2 cellular contexts compared by ENCODE assay signal in the genomic region with DNA sequence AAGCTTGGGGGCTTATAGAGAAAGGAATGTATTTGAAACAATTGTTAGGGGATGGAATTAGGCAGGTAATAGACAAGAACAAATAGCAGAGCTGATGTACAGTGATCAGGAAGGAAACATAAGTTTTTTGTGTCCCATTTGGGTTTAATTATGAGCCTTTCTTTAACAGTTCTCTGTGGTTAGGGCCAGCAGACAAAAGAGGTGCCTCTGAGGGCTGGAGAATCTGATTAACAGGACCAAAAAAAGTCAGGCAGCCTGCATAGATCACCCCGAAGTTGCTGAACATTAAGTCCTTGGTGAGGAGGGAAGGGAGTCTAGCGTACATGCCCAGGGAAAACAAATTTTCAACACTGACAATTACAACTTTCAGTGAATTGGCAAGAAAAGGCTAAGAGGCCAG.
TF ChIP-seq lines count a peak whose summit lies in the region.

No MANE protein-coding gene starts in this region.

TF ChIP-seq in HepG2, 621 proteins besides CTCF, POLR2A, EP300 and RAD21:
- TF ChIP-seq ZNF672 (CRISPR knock-in tag; IDR thresholded peaks at IDR 0.05) (no peak), CBX5 (CRISPR knock-in tag; IDR thresholded peaks at IDR 0.05; ENCODE audit: borderline replicate concordance) (no peak)

TF ChIP-seq in H1, 55 proteins besides CTCF, POLR2A, EP300 and RAD21:
- TF ChIP-seq MAFK (IDR thresholded peaks at IDR 0.05; ENCODE audit: low read depth, low read length) (no peak), SP2 (IDR thresholded peaks at IDR 0.05; ENCODE audit: low read length) (no peak), BCL11A (IDR thresholded peaks at IDR 0.05; ENCODE audit: low read depth in 2 of 2, low read length in 2 of 2) (no peak), CREB1 (IDR thresholded peaks at IDR 0.05) (no peak), KDM1A (IDR thresholded peaks at IDR 0.05; ENCODE audit: borderline replicate concordance, low read length) (no peak), TAF1 (IDR thresholded peaks at IDR 0.05; ENCODE audit: low read depth, low read length) (no peak), TBP (IDR thresholded peaks at IDR 0.05; ENCODE audit: low read depth, low read length) (no peak), HDAC6 (IDR thresholded peaks at IDR 0.05; ENCODE audit: low read depth, low read length) (no peak), SP1 (IDR thresholded peaks at IDR 0.05; ENCODE audit: low read depth, low read length) (no peak)
- TF ChIP-seq, protein P1, sequence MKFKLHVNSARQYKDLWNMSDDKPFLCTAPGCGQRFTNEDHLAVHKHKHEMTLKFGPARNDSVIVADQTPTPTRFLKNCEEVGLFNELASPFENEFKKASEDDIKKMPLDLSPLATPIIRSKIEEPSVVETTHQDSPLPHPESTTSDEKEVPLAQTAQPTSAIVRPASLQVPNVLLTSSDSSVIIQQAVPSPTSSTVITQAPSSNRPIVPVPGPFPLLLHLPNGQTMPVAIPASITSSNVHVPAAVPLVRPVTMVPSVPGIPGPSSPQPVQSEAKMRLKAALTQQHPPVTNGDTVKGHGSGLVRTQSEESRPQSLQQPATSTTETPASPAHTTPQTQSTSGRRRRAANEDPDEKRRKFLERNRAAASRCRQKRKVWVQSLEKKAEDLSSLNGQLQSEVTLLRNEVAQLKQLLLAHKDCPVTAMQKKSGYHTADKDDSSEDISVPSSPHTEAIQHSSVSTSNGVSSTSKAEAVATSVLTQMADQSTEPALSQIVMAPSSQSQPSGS (IDR thresholded peaks at IDR 0.05; ENCODE audit: low read length) = no peak
TF ChIP-seq in H1: peak in this region for 0.
